8 cellular contexts compared by ENCODE assay signal in the genomic region with DNA sequence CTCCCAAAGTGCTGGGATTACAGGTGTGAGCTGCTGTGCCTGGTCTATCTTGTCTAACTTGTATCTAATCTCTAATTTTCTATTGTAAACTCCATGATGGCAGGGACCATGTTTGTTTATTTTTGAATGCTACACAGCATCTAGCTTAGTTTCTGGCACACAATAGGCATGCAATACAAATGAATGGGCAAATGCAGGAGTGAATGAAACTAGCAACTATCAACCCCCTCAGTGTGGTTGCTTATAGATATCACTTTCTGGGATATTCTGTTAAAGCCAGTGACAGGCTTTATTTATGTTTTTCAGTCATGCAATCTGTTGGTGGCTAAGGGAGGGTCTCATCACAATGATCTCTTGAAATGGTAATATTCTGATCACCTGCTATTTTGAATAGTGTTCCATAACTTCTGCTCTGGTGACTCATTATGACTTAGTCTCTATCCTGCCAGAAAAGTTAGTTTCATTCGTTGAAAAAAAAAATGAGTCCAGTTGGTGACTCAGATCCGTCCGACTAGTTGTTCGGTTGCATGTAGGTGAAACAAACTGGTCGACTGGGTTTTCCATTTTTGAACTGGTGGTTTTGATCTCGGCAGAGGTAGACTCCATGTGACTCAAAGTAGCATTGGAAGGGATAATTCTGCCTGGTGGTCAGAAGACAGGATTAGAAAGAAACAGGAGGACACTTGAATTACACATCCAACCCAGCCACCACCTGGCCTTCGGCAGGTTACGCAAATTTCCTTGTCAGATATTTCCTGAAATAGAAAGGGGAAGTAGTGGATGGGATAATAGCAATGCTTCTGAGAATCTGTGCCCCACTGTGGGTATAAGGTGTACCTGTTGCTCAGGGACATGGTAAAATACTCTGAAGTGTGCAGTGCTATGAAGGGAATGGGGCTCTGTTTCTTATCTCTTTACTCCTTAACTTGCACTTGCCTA.
DNase-seq lines count a peak whose midpoint lies in the region; ATAC-seq and TF ChIP-seq lines count a peak whose summit lies in the region.

No MANE protein-coding gene starts in this region.

- no peak overlapping the region for H3K4me2 ChIP-seq in GM23338

- no peaks in the 10 kb centered on the region for H3K4me1 ChIP-seq in aorta (ENCODE audit: control insufficient read depth in 1 of 2, insufficient read depth in 2 of 2, low read length in 2 of 2)
- H3K4me1 ChIP-seq in heart right ventricle: no peaks in the 10 kb centered on the region
- no peaks in the 10 kb centered on the region for H3K4me1 ChIP-seq in upper lobe of right lung
- H3K4me1 ChIP-seq in GM23338 (ENCODE audit: insufficient read depth): no peaks in the 10 kb centered on the region

- H3K4me3 Mint-ChIP-seq in activated naive CD8-positive, alpha-beta T cell: no peak overlapping the region
- no peak overlapping the region for H3K4me3 Mint-ChIP-seq in GM23338

- H3K9me3 ChIP-seq in aorta (ENCODE audit: control insufficient read depth, low read length) (no peaks in the 10 kb centered on the region), heart right ventricle (no peaks in the 10 kb centered on the region), upper lobe of right lung (no peaks in the 10 kb centered on the region)

- TF ChIP-seq CTCF in heart right ventricle (IDR thresholded peaks at IDR 0.05) (no peak), upper lobe of right lung (IDR thresholded peaks at IDR 0.05) (no peak), GM23338 (conservative IDR thresholded peaks at IDR 0.05; ENCODE audit: low read depth in 2 of 2) (no peak)

- H4K20me1 ChIP-seq in GM23338 (replicated peaks; ENCODE audit: insufficient read depth): no peaks in the 10 kb centered on the region

- WGBS in aorta, 2 donors: 85 to 88% methylated on average over 8 of the region's 8 CpGs
- WGBS in heart right ventricle, 2 donors: 81 to 84% methylated on average over 8 of the region's 8 CpGs

- H3K4me3 ChIP-seq in aorta (ENCODE audit: low read length in 2 of 2) (no peak overlapping the region), heart right ventricle (no peak overlapping the region), upper lobe of right lung (no peak overlapping the region), GM23338 (no peak overlapping the region)

- H3K27me3 ChIP-seq in aorta (ENCODE audit: control insufficient read depth in 1 of 2, insufficient read depth in 2 of 2, low read length in 1 of 2) (no peaks in the 10 kb centered on the region), heart right ventricle (peaks cover 0 to 17% (median 4%) of the 10 kb centered on the region in 7 donors), upper lobe of right lung (peaks cover 9% of the 10 kb centered on the region), GM23338 (ENCODE audit: insufficient read depth) (no peaks in the 10 kb centered on the region)

- H3K27ac ChIP-seq in aorta (ENCODE audit: low read depth in 1 of 2, low read length in 2 of 2): no peak overlapping the region
- H3K27ac ChIP-seq in heart right ventricle: no peak overlapping the region
- H3K27ac ChIP-seq in upper lobe of right lung: no peak overlapping the region
- no peak overlapping the region for H3K27ac ChIP-seq in GM23338 (ENCODE audit: low read depth)

- intact Hi-C loops in aorta (cut with DNase I) (no loop called here), heart right ventricle (cut with DNase I) (no loop called here), upper lobe of right lung (cut with DNase I) (no loop called here)

- DNase-seq in Daoy (ENCODE audit: low read depth) (peak; percentile 77), HS-5 (ENCODE audit: low read depth) (peak; percentile 32), aorta (no peak), heart right ventricle (no peak), upper lobe of right lung (no peak), GM23338 (ENCODE audit: low spot score) (no peak)

- H3K9me2 ChIP-seq in GM23338 (ENCODE audit: insufficient read depth): no peaks in the 10 kb centered on the region

- H3F3A ChIP-seq in GM23338 (replicated peaks; ENCODE audit: low read depth): no peaks in the 10 kb centered on the region

- H3K27ac Mint-ChIP-seq in activated naive CD8-positive, alpha-beta T cell: peak overlapping the region; percentile 24
- no peak overlapping the region for H3K27ac Mint-ChIP-seq in GM23338

- ATAC-seq in GM21529 (IDR thresholded peaks at IDR 0.05; ENCODE audit: unreplicated experiment) (peak; percentile 69), aorta (ENCODE audit: low FRiP score) (no peak), heart right ventricle (no peak), upper lobe of right lung (no peak), GM23338 (no peak)

- no peaks in the 10 kb centered on the region for H3K9me3 Mint-ChIP-seq in activated naive CD8-positive, alpha-beta T cell (ENCODE audit: low read depth)
- H3K9me3 Mint-ChIP-seq in GM23338: no peaks in the 10 kb centered on the region

- H3K4me1 Mint-ChIP-seq in activated naive CD8-positive, alpha-beta T cell (ENCODE audit: low read depth): peaks cover 32% of the 10 kb centered on the region
- H3K4me1 Mint-ChIP-seq in GM23338: no peaks in the 10 kb centered on the region

- H3K36me3 Mint-ChIP-seq in activated naive CD8-positive, alpha-beta T cell: peaks cover 5% of the 10 kb centered on the region
- H3K36me3 Mint-ChIP-seq in GM23338 (ENCODE audit: low read depth): no peaks in the 10 kb centered on the region

- H3K36me3 ChIP-seq in aorta (ENCODE audit: control insufficient read depth in 1 of 2, insufficient read depth in 2 of 2, low read length in 1 of 2) (no peaks in the 10 kb centered on the region), heart right ventricle (no peaks in the 10 kb centered on the region), upper lobe of right lung (no peaks in the 10 kb centered on the region), GM23338 (ENCODE audit: insufficient read depth) (no peaks in the 10 kb centered on the region)

- peaks cover 6% of the 10 kb centered on the region for H3K27me3 Mint-ChIP-seq in activated naive CD8-positive, alpha-beta T cell
- H3K27me3 Mint-ChIP-seq in GM23338 (ENCODE audit: insufficient read depth, low read depth, poor library complexity): peaks cover 3% of the 10 kb centered on the region

- no peak overlapping the region for H2AFZ ChIP-seq in GM23338

- no peaks in the 10 kb centered on the region for H3K79me2 ChIP-seq in GM23338 (replicated peaks; ENCODE audit: insufficient read depth)

TF ChIP-seq in GM23338, 12 proteins besides CTCF, POLR2A, EP300 and RAD21 (continues in another document):
- TF ChIP-seq ZNF331 (CRISPR knock-in tag; IDR thresholded peaks at IDR 0.05; ENCODE audit: low read depth): no peak
- no peak for TF ChIP-seq ZNF114 (CRISPR knock-in tag; IDR thresholded peaks at IDR 0.05)
- TF ChIP-seq STAT1 (IDR thresholded peaks at IDR 0.05; ENCODE audit: unreplicated experiment): no peak
- TF ChIP-seq, protein P1, sequence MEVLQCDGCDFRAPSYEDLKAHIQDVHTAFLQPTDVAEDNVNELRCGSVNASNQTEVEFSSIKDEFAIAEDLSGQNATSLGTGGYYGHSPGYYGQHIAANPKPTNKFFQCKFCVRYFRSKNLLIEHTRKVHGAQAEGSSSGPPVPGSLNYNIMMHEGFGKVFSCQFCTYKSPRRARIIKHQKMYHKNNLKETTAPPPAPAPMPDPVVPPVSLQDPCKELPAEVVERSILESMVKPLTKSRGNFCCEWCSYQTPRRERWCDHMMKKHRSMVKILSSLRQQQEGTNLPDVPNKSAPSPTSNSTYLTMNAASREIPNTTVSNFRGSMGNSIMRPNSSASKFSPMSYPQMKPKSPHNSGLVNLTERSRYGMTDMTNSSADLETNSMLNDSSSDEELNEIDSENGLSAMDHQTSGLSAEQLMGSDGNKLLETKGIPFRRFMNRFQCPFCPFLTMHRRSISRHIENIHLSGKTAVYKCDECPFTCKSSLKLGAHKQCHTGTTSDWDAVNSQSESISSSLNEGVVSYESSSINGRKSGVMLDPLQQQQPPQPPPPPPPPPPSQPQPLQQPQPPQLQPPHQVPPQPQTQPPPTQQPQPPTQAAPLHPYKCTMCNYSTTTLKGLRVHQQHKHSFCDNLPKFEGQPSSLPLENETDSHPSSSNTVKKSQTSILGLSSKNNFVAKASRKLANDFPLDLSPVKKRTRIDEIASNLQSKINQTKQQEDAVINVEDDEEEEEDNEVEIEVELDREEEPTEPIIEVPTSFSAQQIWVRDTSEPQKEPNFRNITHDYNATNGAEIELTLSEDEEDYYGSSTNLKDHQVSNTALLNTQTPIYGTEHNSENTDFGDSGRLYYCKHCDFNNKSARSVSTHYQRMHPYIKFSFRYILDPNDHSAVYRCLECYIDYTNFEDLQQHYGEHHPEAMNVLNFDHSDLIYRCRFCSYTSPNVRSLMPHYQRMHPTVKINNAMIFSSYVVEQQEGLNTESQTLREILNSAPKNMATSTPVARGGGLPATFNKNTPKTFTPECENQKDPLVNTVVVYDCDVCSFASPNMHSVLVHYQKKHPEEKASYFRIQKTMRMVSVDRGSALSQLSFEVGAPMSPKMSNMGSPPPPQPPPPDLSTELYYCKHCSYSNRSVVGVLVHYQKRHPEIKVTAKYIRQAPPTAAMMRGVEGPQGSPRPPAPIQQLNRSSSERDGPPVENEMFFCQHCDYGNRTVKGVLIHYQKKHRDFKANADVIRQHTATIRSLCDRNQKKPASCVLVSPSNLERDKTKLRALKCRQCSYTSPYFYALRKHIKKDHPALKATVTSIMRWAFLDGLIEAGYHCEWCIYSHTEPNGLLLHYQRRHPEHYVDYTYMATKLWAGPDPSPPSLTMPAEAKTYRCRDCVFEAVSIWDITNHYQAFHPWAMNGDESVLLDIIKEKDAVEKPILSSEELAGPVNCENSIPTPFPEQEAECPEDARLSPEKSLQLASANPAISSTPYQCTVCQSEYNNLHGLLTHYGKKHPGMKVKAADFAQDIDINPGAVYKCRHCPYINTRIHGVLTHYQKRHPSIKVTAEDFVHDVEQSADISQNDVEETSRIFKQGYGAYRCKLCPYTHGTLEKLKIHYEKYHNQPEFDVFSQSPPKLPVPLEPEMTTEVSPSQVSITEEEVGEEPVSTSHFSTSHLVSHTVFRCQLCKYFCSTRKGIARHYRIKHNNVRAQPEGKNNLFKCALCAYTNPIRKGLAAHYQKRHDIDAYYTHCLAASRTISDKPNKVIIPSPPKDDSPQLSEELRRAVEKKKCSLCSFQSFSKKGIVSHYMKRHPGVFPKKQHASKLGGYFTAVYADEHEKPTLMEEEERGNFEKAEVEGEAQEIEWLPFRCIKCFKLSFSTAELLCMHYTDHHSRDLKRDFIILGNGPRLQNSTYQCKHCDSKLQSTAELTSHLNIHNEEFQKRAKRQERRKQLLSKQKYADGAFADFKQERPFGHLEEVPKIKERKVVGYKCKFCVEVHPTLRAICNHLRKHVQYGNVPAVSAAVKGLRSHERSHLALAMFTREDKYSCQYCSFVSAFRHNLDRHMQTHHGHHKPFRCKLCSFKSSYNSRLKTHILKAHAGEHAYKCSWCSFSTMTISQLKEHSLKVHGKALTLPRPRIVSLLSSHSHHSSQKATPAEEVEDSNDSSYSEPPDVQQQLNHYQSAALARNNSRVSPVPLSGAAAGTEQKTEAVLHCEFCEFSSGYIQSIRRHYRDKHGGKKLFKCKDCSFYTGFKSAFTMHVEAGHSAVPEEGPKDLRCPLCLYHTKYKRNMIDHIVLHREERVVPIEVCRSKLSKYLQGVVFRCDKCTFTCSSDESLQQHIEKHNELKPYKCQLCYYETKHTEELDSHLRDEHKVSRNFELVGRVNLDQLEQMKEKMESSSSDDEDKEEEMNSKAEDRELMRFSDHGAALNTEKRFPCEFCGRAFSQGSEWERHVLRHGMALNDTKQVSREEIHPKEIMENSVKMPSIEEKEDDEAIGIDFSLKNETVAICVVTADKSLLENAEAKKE (CRISPR knock-in tag; IDR thresholded peaks at IDR 0.05): no peak

Comparison
In these comparisons a context has a peak if more than half of its experiments do, and no peak if none do; other contexts are left out.
1. DNase-seq: peak in Daoy (single experiment) and HS-5 (single experiment); none in aorta (0 of 2), heart right ventricle (0 of 2), upper lobe of right lung (single experiment) and GM23338 (single experiment).